ENCODE assay signal across 2 cellular contexts in genomic region chr11:10551845-10552352, GRCh38.
A peak's percentile ranks its signal among the peaks of the same experiment; 100 is the strongest.
TF ChIP-seq lines count a peak whose summit lies in the region.

No MANE protein-coding gene starts in this region.

TF ChIP-seq in GM23338, 12 proteins besides CTCF, POLR2A, EP300 and RAD21:
- TF ChIP-seq JUNB (IDR thresholded peaks at IDR 0.05; ENCODE audit: unreplicated experiment) (no peak), EZH2phosphoT487 (IDR thresholded peaks at IDR 0.05; ENCODE audit: unreplicated experiment) (no peak), REST (IDR thresholded peaks at IDR 0.05; ENCODE audit: unreplicated experiment) (no peak), CREB1 (CRISPR knock-in tag; IDR thresholded peaks at IDR 0.05; ENCODE audit: low read depth) (no peak), ZNF462 (CRISPR knock-in tag; IDR thresholded peaks at IDR 0.05) (no peak), EZH2 (IDR thresholded peaks at IDR 0.05; ENCODE audit: low read depth, unreplicated experiment) (no peak), ETS1 (IDR thresholded peaks at IDR 0.05) (no peak), ZNF331 (CRISPR knock-in tag; IDR thresholded peaks at IDR 0.05; ENCODE audit: low read depth) (no peak), POLR2AphosphoS5 (IDR thresholded peaks at IDR 0.05; ENCODE audit: low read depth) (no peak)

TF ChIP-seq in K562, 482 proteins besides CTCF, POLR2A, EP300 and RAD21:
- TF ChIP-seq, protein P1, sequence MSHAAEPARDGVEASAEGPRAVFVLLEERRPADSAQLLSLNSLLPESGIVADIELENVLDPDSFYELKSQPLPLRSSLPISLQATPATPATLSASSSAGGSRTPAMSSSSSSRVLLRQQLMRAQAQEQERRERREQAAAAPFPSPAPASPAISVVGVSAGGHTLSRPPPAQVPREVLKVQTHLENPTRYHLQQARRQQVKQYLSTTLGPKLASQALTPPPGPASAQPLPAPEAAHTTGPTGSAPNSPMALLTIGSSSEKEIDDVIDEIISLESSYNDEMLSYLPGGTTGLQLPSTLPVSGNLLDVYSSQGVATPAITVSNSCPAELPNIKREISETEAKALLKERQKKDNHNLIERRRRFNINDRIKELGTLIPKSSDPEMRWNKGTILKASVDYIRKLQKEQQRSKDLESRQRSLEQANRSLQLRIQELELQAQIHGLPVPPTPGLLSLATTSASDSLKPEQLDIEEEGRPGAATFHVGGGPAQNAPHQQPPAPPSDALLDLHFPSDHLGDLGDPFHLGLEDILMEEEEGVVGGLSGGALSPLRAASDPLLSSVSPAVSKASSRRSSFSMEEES (CRISPR knock-in tag; IDR thresholded peaks at IDR 0.05), result peak; percentile 53
- TF ChIP-seq, protein P2, sequence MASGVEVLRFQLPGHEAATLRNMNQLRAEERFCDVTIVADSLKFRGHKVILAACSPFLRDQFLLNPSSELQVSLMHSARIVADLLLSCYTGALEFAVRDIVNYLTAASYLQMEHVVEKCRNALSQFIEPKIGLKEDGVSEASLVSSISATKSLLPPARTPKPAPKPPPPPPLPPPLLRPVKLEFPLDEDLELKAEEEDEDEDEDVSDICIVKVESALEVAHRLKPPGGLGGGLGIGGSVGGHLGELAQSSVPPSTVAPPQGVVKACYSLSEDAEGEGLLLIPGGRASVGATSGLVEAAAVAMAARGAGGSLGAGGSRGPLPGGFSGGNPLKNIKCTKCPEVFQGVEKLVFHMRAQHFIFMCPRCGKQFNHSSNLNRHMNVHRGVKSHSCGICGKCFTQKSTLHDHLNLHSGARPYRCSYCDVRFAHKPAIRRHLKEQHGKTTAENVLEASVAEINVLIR (CRISPR knock-in tag; IDR thresholded peaks at IDR 0.05), result no peak
- peak; percentile 73; the same call in 1 of the 2 replicates for TF ChIP-seq ZNF766 (CRISPR knock-in tag; conservative IDR thresholded peaks at IDR 0.05)
- TF ChIP-seq ZNF165 (CRISPR knock-in tag; IDR thresholded peaks at IDR 0.05; ENCODE audit: borderline replicate concordance), result no peak
- no peak for TF ChIP-seq CREB1 (IDR thresholded peaks at IDR 0.05)
- TF ChIP-seq CREB1 (CRISPR knock-in tag; IDR thresholded peaks at IDR 0.05), result no peak
- no peak for TF ChIP-seq SAFB2 (IDR thresholded peaks at IDR 0.05; ENCODE audit: borderline replicate concordance, low read depth, low read length, severe bottlenecking)
- TF ChIP-seq ZNF512 (tag; IDR thresholded peaks at IDR 0.05), result no peak
- no peak for TF ChIP-seq ATF1 (CRISPR knock-in tag; IDR thresholded peaks at IDR 0.05)
- TF ChIP-seq ATF1 (tag; IDR thresholded peaks at IDR 0.05), result no peak
